26 cellular contexts compared by ENCODE assay signal in the genomic region with DNA sequence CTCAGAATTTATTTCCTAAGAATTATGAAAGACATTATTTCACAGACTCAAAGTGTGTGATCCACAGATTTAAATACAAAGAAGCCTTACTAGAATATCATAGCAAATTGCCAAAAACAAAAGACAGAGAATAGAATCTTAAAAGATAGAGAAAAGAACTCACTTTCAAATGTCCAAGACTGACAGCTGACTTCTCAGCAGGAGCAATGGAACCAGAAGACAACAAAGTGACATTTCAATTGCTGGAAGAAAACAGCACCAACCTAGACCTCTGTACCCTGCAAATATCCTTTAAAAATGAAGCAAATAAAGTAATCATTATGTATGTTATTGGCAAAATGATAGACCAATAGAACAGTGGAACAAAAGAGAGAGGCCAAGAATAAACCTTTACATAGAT.
DNase-seq lines count a peak whose midpoint lies in the region; ATAC-seq, FAIRE-seq and TF ChIP-seq lines count a peak whose summit lies in the region.
"Had no signal": no experiment of that assay in that cellular context is flagged by ENCODE, and none has a peak within 500 bp of the region (broad histone marks: within the 10 kb centered on the region; RNA-seq: fewer than 3 reads in every experiment).

No MANE protein-coding gene starts in this region.

- no peak for TF ChIP-seq EP300 in GM12878 (IDR thresholded peaks at IDR 0.05; ENCODE audit: borderline replicate concordance in 1 of 2, control insufficient read depth in 1 of 2, low read depth in 2 of 2, low read length in 2 of 2)

- no peak overlapping the region for H3K4me3 Mint-ChIP-seq in activated T-cell treated with anti-CD3 and anti-CD28 coated beads, Interleukin-2, amount 50 U/mL, for 72 hours
- H3K4me3 Mint-ChIP-seq: CD14-positive monocyte; CD8-positive, alpha-beta memory T cell had no signal

- H3K36me3 ChIP-seq in GM12878 (ENCODE audit: control insufficient read depth in 2 of 2, insufficient read depth in 2 of 2, low read length in 1 of 2): peaks cover 0 to 5% of the 10 kb centered on the region in 2 experiments; a peak in 2 of 4 replicates
- H3K36me3 ChIP-seq: BE2C had no signal

- H3K27ac Mint-ChIP-seq in activated T-cell treated with anti-CD3 and anti-CD28 coated beads, Interleukin-2, amount 50 U/mL, for 72 hours: peak overlapping the region; percentile 19
- H3K27ac Mint-ChIP-seq: CD14-positive monocyte had no signal

- no peak overlapping the region for H3K4me3 ChIP-seq in GM12878
- H3K4me3 ChIP-seq in fibroblast of pulmonary artery (replicated peaks; ENCODE audit: low read depth, low read length): no peak overlapping the region
- H3K4me3 ChIP-seq: PC-9, SJCRH30 had no signal

- RAD21 ChIA-PET in GM12878 (lab: Charles Lee; ENCODE audit: unreplicated experiment): no interaction called here

- SMC1A ChIA-PET in GM12878 (lab: Charles Lee; ENCODE audit: uncharacterized antibody, unreplicated experiment): no interaction called here

- peaks cover 10 to 19% of the 10 kb centered on the region in 2 donors for H3K9me3 Mint-ChIP-seq in activated T-cell treated with anti-CD3 and anti-CD28 coated beads, Interleukin-2, amount 50 U/mL, for 72 hours

- H3K79me2 ChIP-seq in GM12878 (ENCODE audit: control insufficient read depth, insufficient read depth, low read length): no peaks in the 10 kb centered on the region

- no peak overlapping the region for H3K27ac ChIP-seq in GM12878 (ENCODE audit: control insufficient read depth, insufficient read depth)
- H3K27ac ChIP-seq: PC-9, SJCRH30 had no signal

- H3K4me2 ChIP-seq in GM12878 (ENCODE audit: control insufficient read depth, insufficient read depth): no peak overlapping the region
- H3K4me2 ChIP-seq: PC-9 had no signal

- no peak overlapping the region for H3K9ac ChIP-seq in GM12878 (ENCODE audit: control insufficient read depth, insufficient read depth, low read length)

- peaks cover 31 to 32% of the 10 kb centered on the region in 2 donors for H3K36me3 Mint-ChIP-seq in activated T-cell treated with anti-CD3 and anti-CD28 coated beads, Interleukin-2, amount 50 U/mL, for 72 hours (ENCODE audit: insufficient read depth in 2 of 2)

- TF ChIP-seq CTCF in GM12878 (IDR thresholded peaks at IDR 0.05 in 2 of 3, conservative IDR thresholded peaks at IDR 0.05 in 1 of 3; ENCODE audit: control insufficient read depth in 2 of 3, extremely low read depth in 1 of 3, insufficient read depth in 1 of 3, low read depth in 3 of 3, low read length in 3 of 3) (no peak), fibroblast of pulmonary artery (IDR thresholded peaks at IDR 0.05; ENCODE audit: low read length, missing control alignments) (no peak)

- intact Hi-C loops in GM12878 (cut with micrococcal nuclease; ENCODE audit: unreplicated experiment): no loop called here

- no peak for ATAC-seq in activated T-cell treated with anti-CD3 and anti-CD28 coated beads, Interleukin-2, amount 50 U/mL, for 72 hours (replicated peaks in 1 of 2)
- ATAC-seq in GM12878: no peak
- no peak for ATAC-seq in HG02884 (IDR thresholded peaks at IDR 0.05; ENCODE audit: unreplicated experiment)
- ATAC-seq: Right ventricle myocardium inferior had no signal

- no peaks in the 10 kb centered on the region for H3K4me1 ChIP-seq in GM12878 (ENCODE audit: control insufficient read depth, insufficient read depth, low read length)
- H3K4me1 ChIP-seq: BE2C, SJCRH30 had no signal

- no peak for TF ChIP-seq POLR2A in GM12878 (IDR thresholded peaks at IDR 0.05; ENCODE audit: low read depth, low read length)

- no peaks in the 10 kb centered on the region for H4K20me1 ChIP-seq in GM12878 (ENCODE audit: control insufficient read depth, insufficient read depth)

- no peak for TF ChIP-seq RAD21 in GM12878 (IDR thresholded peaks at IDR 0.05; ENCODE audit: insufficient read depth, low read depth, low read length)

- BruUV-seq in GM12878 (replicated peaks; lab: Mats Ljungman, UMichigan): no TSS peak

- H2AFZ ChIP-seq in GM12878 (ENCODE audit: control insufficient read depth, low read depth, low read length): no peak overlapping the region
- H2AFZ ChIP-seq: PC-9 had no signal

- H3K9me3 ChIP-seq in GM12878 (replicated peaks; ENCODE audit: control insufficient read depth, insufficient read depth, low read length): peaks cover 8% of the 10 kb centered on the region; the same call in 2 of the 3 replicates
- H3K9me3 ChIP-seq: BE2C, SJCRH30 had no signal

- POLR2A ChIA-PET in GM12878 (lab: Charles Lee): no interaction called here

- H3K4me1 Mint-ChIP-seq in activated T-cell treated with anti-CD3 and anti-CD28 coated beads, Interleukin-2, amount 50 U/mL, for 72 hours (ENCODE audit: low read depth): no peaks in the 10 kb centered on the region
- H3K4me1 Mint-ChIP-seq: CD14-positive monocyte; CD8-positive, alpha-beta memory T cell had no signal

- no peaks in the 10 kb centered on the region for H3K27me3 ChIP-seq in GM12878 (replicated peaks in 1 of 2; ENCODE audit: control insufficient read depth in 2 of 2, insufficient read depth in 2 of 2, low read length in 1 of 2)
- H3K27me3 ChIP-seq: BE2C, SJCRH30 had no signal

- no peak for FAIRE-seq in GM12878 (lab: Jason Lieb, UNC)

- CTCF ChIA-PET in GM12878 (lab: Yijun Ruan, JAX): no interaction called here

- DNase-seq in activated T-cell treated with anti-CD3 and anti-CD28 coated beads, Interleukin-2, amount 50 U/mL, for 72 hours: no peak
- DNase-seq in activated T-cell treated with anti-CD3 and anti-CD28 coated beads, Interleukin-2, amount 50 U/mL, for 48 hours: no peak
- no peak for DNase-seq in GM12878 (ENCODE audit: low read depth, low spot score)
- peak; percentile 5 for DNase-seq in fibroblast of pulmonary artery (ENCODE audit: low read depth)
- DNase-seq in stimulated activated CD4-positive, alpha-beta T cell treated with anti-CD3 and anti-CD28 coated beads, Interleukin-12 subunit alpha, Interleukin-12 subunit beta, amount 100 ng/mL, for 4 hours: no peak
- no peak for DNase-seq in KBM-7
- DNase-seq: 8988T; ACHN; BE2C; CD8-positive, alpha-beta memory T cell; DMS 273 treated with DMSO at 0.1 percent for 48 hours; DMS79; EL; GDM1; H7; IMR-90; NCI-H2029; NCI-H446; NCI-H524 treated with DMSO at 0.1 percent for 48 hours; NCI-H82; NK-92 treated with Interleukin-12 subunit alpha and Interleukin-12 subunit beta, amount 100 ng/mL, for 24 hours; PC-9; SJCRH30 had no signal

- no peaks in the 10 kb centered on the region for H3K27me3 Mint-ChIP-seq in activated T-cell treated with anti-CD3 and anti-CD28 coated beads, Interleukin-2, amount 50 U/mL, for 72 hours (ENCODE audit: low read depth)
- H3K27me3 Mint-ChIP-seq: CD8-positive, alpha-beta memory T cell had no signal

- in situ Hi-C loops in GM12878 (cut with MboI): no loop called here
- in situ Hi-C loops in KBM-7 (cut with MboI; ENCODE audit: low pct_unique_long_range_greater_than_20kb, low sequenced_read_pairs): no loop called here

TF ChIP-seq in GM12878, 131 proteins besides CTCF, POLR2A, EP300 and RAD21:
- TF ChIP-seq SMAD5 (IDR thresholded peaks at IDR 0.05; ENCODE audit: low read depth) (no peak), KDM1A (IDR thresholded peaks at IDR 0.05; ENCODE audit: borderline replicate concordance) (no peak), CHD4 (IDR thresholded peaks at IDR 0.05) (no peak), CBX5 (IDR thresholded peaks at IDR 0.05; ENCODE audit: low read depth) (peak; percentile 95), IKZF1 (conservative IDR thresholded peaks at IDR 0.05) (no peak)
